1 cellular context compared by ENCODE assay signal in genomic region chr6:139289233-139289632, GRCh38.
TF ChIP-seq lines count a peak whose summit lies in the region.

No MANE protein-coding gene starts in this region.

TF ChIP-seq in GM23338, 12 proteins besides CTCF, POLR2A, EP300 and RAD21 (continued from another document):
- no peak for TF ChIP-seq ZNF462 (CRISPR knock-in tag; IDR thresholded peaks at IDR 0.05)
- no peak for TF ChIP-seq ZNF114 (CRISPR knock-in tag; IDR thresholded peaks at IDR 0.05)
- TF ChIP-seq ETS1 (IDR thresholded peaks at IDR 0.05): no peak
- TF ChIP-seq ZNF331 (CRISPR knock-in tag; IDR thresholded peaks at IDR 0.05; ENCODE audit: low read depth): no peak
- no peak for TF ChIP-seq CREB1 (CRISPR knock-in tag; IDR thresholded peaks at IDR 0.05; ENCODE audit: low read depth)
- no peak for TF ChIP-seq NANOG (IDR thresholded peaks at IDR 0.05; ENCODE audit: borderline replicate concordance)
- TF ChIP-seq JUNB (IDR thresholded peaks at IDR 0.05; ENCODE audit: unreplicated experiment): no peak
- no peak for TF ChIP-seq REST (IDR thresholded peaks at IDR 0.05; ENCODE audit: unreplicated experiment)
